8 cellular contexts compared by ENCODE assay signal in genomic region chr15:70091649-70092461, GRCh38. TPM values are rescaled to one million over a fixed set of nuclear protein-coding genes. Genes with fewer than 3 reads are reported as not detected.
A peak's percentile ranks its signal among the peaks of the same experiment; 100 is the strongest.
DNase-seq lines count a peak whose midpoint lies in the region; ATAC-seq and TF ChIP-seq lines count a peak whose summit lies in the region.

No MANE protein-coding gene starts in this region.

- H3K36me3 Mint-ChIP-seq in Calu3 (ENCODE audit: insufficient read depth, unreplicated experiment), result peaks cover 53% of the 10 kb centered on the region
- peaks cover 57% of the 10 kb centered on the region for H3K36me3 Mint-ChIP-seq in activated naive CD8-positive, alpha-beta T cell treated with anti-CD3 and anti-CD28 coated beads, Interleukin-2, amount 50 U/mL, for 24 hours (ENCODE audit: low read depth)

- no peak for ATAC-seq in activated naive CD8-positive, alpha-beta T cell treated with anti-CD3 and anti-CD28 coated beads, Interleukin-2, amount 50 U/mL, for 24 hours
- no peak for ATAC-seq in body of pancreas

- H3K4me1 ChIP-seq in mucosa of rectum (ENCODE audit: control insufficient read depth in 2 of 2, insufficient read depth in 2 of 2, low read length in 2 of 2), result peaks cover 61 to 63% of the 10 kb centered on the region in 2 donors
- H3K4me1 ChIP-seq in body of pancreas, result peaks cover 71% of the 10 kb centered on the region

- no peaks in the 10 kb centered on the region for H3K9me3 ChIP-seq in mucosa of rectum (ENCODE audit: control insufficient read depth in 2 of 2, low read length in 2 of 2)
- no peaks in the 10 kb centered on the region for H3K9me3 ChIP-seq in body of pancreas

- BruUV-seq in Calu3 (replicated peaks; lab: Mats Ljungman, UMichigan), result no TSS peak

- no peaks in the 10 kb centered on the region for H3K9me3 Mint-ChIP-seq in Calu3 (ENCODE audit: low read depth, unreplicated experiment)
- H3K9me3 Mint-ChIP-seq in activated naive CD8-positive, alpha-beta T cell treated with anti-CD3 and anti-CD28 coated beads, Interleukin-2, amount 50 U/mL, for 24 hours, result no peaks in the 10 kb centered on the region

- H3K4me1 Mint-ChIP-seq in Calu3 (ENCODE audit: low read depth, unreplicated experiment), result peaks cover 57% of the 10 kb centered on the region
- H3K4me1 Mint-ChIP-seq in activated naive CD8-positive, alpha-beta T cell treated with anti-CD3 and anti-CD28 coated beads, Interleukin-2, amount 50 U/mL, for 24 hours, result peaks cover 73% of the 10 kb centered on the region

- CTCF ChIA-PET in Calu3 (lab: Charles Lee), result interaction anchor here (0.6 to 1.1 kb wide), 2 partner anchors 27 to 381 kb away, joined by 3 read pairs; no protein-coding TSS in a partner anchor

- TF ChIP-seq CTCF in Calu3 (IDR thresholded peaks at IDR 0.05; ENCODE audit: unreplicated experiment), result no peak
- no peak for TF ChIP-seq CTCF in body of pancreas (IDR thresholded peaks at IDR 0.05)

- intact Hi-C loops in Calu3 (cut with micrococcal nuclease; ENCODE audit: unreplicated experiment), result loop anchor here (2.0 to 10.0 kb wide), 3 partner anchors 27 to 393 kb away; no protein-coding TSS in a partner anchor
- intact Hi-C loops in body of pancreas (cut with DNase I), result no loop called here

- peaks cover 0 to 29% of the 10 kb centered on the region in 2 donors for H3K36me3 ChIP-seq in mucosa of rectum (ENCODE audit: control insufficient read depth in 2 of 2, insufficient read depth in 2 of 2, low read length in 2 of 2)
- H3K36me3 ChIP-seq in body of pancreas (replicated peaks in 1 of 2; ENCODE audit: insufficient read depth in 1 of 2, low read depth in 2 of 2), result no peaks in the 10 kb centered on the region

- peak; percentile 28 for DNase-seq in Calu3
- peak; percentile 55 for DNase-seq in NCI-H2107 treated with DMSO at 0.1 percent for 48 hours (lab: John Stamatoyannopoulos, UW; ENCODE audit: unreplicated experiment)
- no peak for DNase-seq in activated naive CD8-positive, alpha-beta T cell treated with anti-CD3 and anti-CD28 coated beads, Interleukin-2, amount 50 U/mL, for 24 hours
- no peak for DNase-seq in medulla oblongata (ENCODE audit: extremely low spot score)
- DNase-seq in body of pancreas, result no peak
- no peak for DNase-seq in activated CD8-positive, alpha-beta memory T cell treated with anti-CD3 and anti-CD28 coated beads for 24 hours
- no peak for DNase-seq in AG20443 (ENCODE audit: low spot score)

- H3K27me3 Mint-ChIP-seq in Calu3 (ENCODE audit: unreplicated experiment), result no peaks in the 10 kb centered on the region
- no peaks in the 10 kb centered on the region for H3K27me3 Mint-ChIP-seq in activated naive CD8-positive, alpha-beta T cell treated with anti-CD3 and anti-CD28 coated beads, Interleukin-2, amount 50 U/mL, for 24 hours

- H3K4me3 Mint-ChIP-seq in Calu3 (ENCODE audit: low read depth, unreplicated experiment), result peak overlapping the region; percentile 97
- H3K4me3 Mint-ChIP-seq in activated naive CD8-positive, alpha-beta T cell treated with anti-CD3 and anti-CD28 coated beads, Interleukin-2, amount 50 U/mL, for 24 hours, result peak overlapping the region; percentile 24

- H3K4me3 ChIP-seq in mucosa of rectum (ENCODE audit: low read length in 2 of 2) (peak overlapping the region; percentile 49 to 92), body of pancreas (no peak overlapping the region)

- 60 to 67% methylated on average over 12 of the region's 12 CpGs for WGBS in body of pancreas, 2 donors

- TF ChIP-seq POLR2A in body of pancreas (IDR thresholded peaks at IDR 0.05), result no peak

- H3K27ac ChIP-seq in mucosa of rectum (ENCODE audit: low read depth in 2 of 2, low read length in 2 of 2) (peak overlapping the region; percentile 38 to 71), body of pancreas (no peak overlapping the region)

- peak overlapping the region; percentile 1 to 41 for H3K9ac ChIP-seq in mucosa of rectum (ENCODE audit: low read depth in 1 of 2, low read length in 2 of 2)

- H3K27me3 ChIP-seq in mucosa of rectum (ENCODE audit: control insufficient read depth in 2 of 2, insufficient read depth in 2 of 2, low read length in 2 of 2) (no peaks in the 10 kb centered on the region), body of pancreas (no peaks in the 10 kb centered on the region)

- H3K27ac Mint-ChIP-seq in Calu3 (ENCODE audit: unreplicated experiment), result no peak overlapping the region
- no peak overlapping the region for H3K27ac Mint-ChIP-seq in activated naive CD8-positive, alpha-beta T cell treated with anti-CD3 and anti-CD28 coated beads, Interleukin-2, amount 50 U/mL, for 24 hours

RNA-seq across cellular contexts. Expression of gene TLE3, which starts 5.9 kb away (rescaled TPM):
- total RNA-seq in Calu3 (2022), result 53.5 and 54.8 TPM in 2 replicates
- 10 to 100 TPM; 16.6 to 33.9 TPM for total RNA-seq in body of pancreas

Comparison
In these comparisons a context has a peak if more than half of its experiments do, and no peak if none do; other contexts are left out.
1. DNase-seq: peak in Calu3 (single experiment) and NCI-H2107 treated with DMSO at 0.1 percent for 48 hours (single experiment); none in activated naive CD8-positive, alpha-beta T cell treated with anti-CD3 and anti-CD28 coated beads, Interleukin-2, amount 50 U/mL, for 24 hours (single experiment), medulla oblongata (single experiment), body of pancreas (0 of 4), activated CD8-positive, alpha-beta memory T cell treated with anti-CD3 and anti-CD28 coated beads for 24 hours (single experiment) and AG20443 (single experiment).
2. H3K27ac ChIP-seq: peak in mucosa of rectum (2 of 2); none in body of pancreas (0 of 4).
3. H3K4me3 ChIP-seq: peak in mucosa of rectum (2 of 2); none in body of pancreas (0 of 2).